In genomic region chr5:72141440-72142271, GRCh38 we compare ENCODE assay signal across 10 cellular contexts. TPM values are rescaled to one million over a fixed set of nuclear protein-coding genes. Genes with fewer than 3 reads are reported as not detected.
DNase-seq lines count a peak whose midpoint lies in the region; ATAC-seq, FAIRE-seq and TF ChIP-seq lines count a peak whose summit lies in the region.
"Had no signal": no experiment of that assay in that cellular context is flagged by ENCODE, and none has a peak within 500 bp of the region (broad histone marks: within the 10 kb centered on the region; RNA-seq: fewer than 3 reads in every experiment).

No MANE protein-coding gene starts in this region.

- no peaks in the 10 kb centered on the region for H3K36me3 ChIP-seq in lower lobe of right lung
- H3K36me3 ChIP-seq in tibial nerve: no peaks in the 10 kb centered on the region

- ATAC-seq in lower lobe of right lung (no peak), GM21526 (IDR thresholded peaks at IDR 0.05; ENCODE audit: low FRiP score, unreplicated experiment) (no peak)
- ATAC-seq in stimulated activated naive B cell treated with anti-CD40 and anti-IgM and Interleukin-4, amounts not matched to agents 10 μg/mL and 1 μg/mL and 100 μg/mL, for 72 hours (replicated peaks): no peak
- ATAC-seq in activated T-helper 17 cell treated with anti-CD3 and anti-CD28 coated beads, Interleukin-2, amount 50 U/mL, for 72 hours (replicated peaks): no peak
- ATAC-seq: activated CD8-positive, alpha-beta memory T cell treated with anti-CD3 and anti-CD28 coated beads, Interleukin-2, amount 10 ng/mL, durations not matched to agents 7 days and 5 days had no signal

- intact Hi-C loops in lower lobe of right lung (cut with DNase I): no loop called here

- no peak for TF ChIP-seq EP300 in tibial nerve (IDR thresholded peaks at IDR 0.05)

- H3K4me3 Mint-ChIP-seq in stimulated activated naive B cell treated with anti-CD40 and anti-IgM and Interleukin-4, amounts not matched to agents 10 μg/mL and 1 μg/mL and 100 μg/mL, for 72 hours: no peak overlapping the region
- no peak overlapping the region for H3K4me3 Mint-ChIP-seq in activated T-helper 17 cell treated with anti-CD3 and anti-CD28 coated beads, Interleukin-2, amount 50 U/mL, for 72 hours
- H3K4me3 Mint-ChIP-seq: activated CD8-positive, alpha-beta memory T cell treated with anti-CD3 and anti-CD28 coated beads, Interleukin-2, amount 10 ng/mL, durations not matched to agents 7 days and 5 days had no signal

- H3K27ac Mint-ChIP-seq in stimulated activated naive B cell treated with anti-CD40 and anti-IgM and Interleukin-4, amounts not matched to agents 10 μg/mL and 1 μg/mL and 100 μg/mL, for 72 hours: no peak overlapping the region
- H3K27ac Mint-ChIP-seq in activated T-helper 17 cell treated with anti-CD3 and anti-CD28 coated beads, Interleukin-2, amount 50 U/mL, for 72 hours: no peak overlapping the region
- H3K27ac Mint-ChIP-seq: activated CD8-positive, alpha-beta memory T cell treated with anti-CD3 and anti-CD28 coated beads, Interleukin-2, amount 10 ng/mL, durations not matched to agents 7 days and 5 days had no signal

- H3K36me3 Mint-ChIP-seq in stimulated activated naive B cell treated with anti-CD40 and anti-IgM and Interleukin-4, amounts not matched to agents 10 μg/mL and 1 μg/mL and 100 μg/mL, for 72 hours: no peaks in the 10 kb centered on the region
- H3K36me3 Mint-ChIP-seq in activated T-helper 17 cell treated with anti-CD3 and anti-CD28 coated beads, Interleukin-2, amount 50 U/mL, for 72 hours (ENCODE audit: low read depth): peaks cover 5% of the 10 kb centered on the region
- H3K36me3 Mint-ChIP-seq: activated CD8-positive, alpha-beta memory T cell treated with anti-CD3 and anti-CD28 coated beads, Interleukin-2, amount 10 ng/mL, durations not matched to agents 7 days and 5 days had no signal

- no peaks in the 10 kb centered on the region for H3K9me3 Mint-ChIP-seq in stimulated activated naive B cell treated with anti-CD40 and anti-IgM and Interleukin-4, amounts not matched to agents 10 μg/mL and 1 μg/mL and 100 μg/mL, for 72 hours
- no peaks in the 10 kb centered on the region for H3K9me3 Mint-ChIP-seq in activated T-helper 17 cell treated with anti-CD3 and anti-CD28 coated beads, Interleukin-2, amount 50 U/mL, for 72 hours

- H3K4me1 ChIP-seq in lower lobe of right lung: peaks cover 4% of the 10 kb centered on the region
- H3K4me1 ChIP-seq in tibial nerve: peaks cover 0 to 92% (median 45%) of the 10 kb centered on the region in 4 donors

- H3K4me1 Mint-ChIP-seq in stimulated activated naive B cell treated with anti-CD40 and anti-IgM and Interleukin-4, amounts not matched to agents 10 μg/mL and 1 μg/mL and 100 μg/mL, for 72 hours: peaks cover 7 to 10% of the 10 kb centered on the region in 2 donors
- peaks cover 10% of the 10 kb centered on the region for H3K4me1 Mint-ChIP-seq in activated T-helper 17 cell treated with anti-CD3 and anti-CD28 coated beads, Interleukin-2, amount 50 U/mL, for 72 hours

- H3K27me3 ChIP-seq in lower lobe of right lung (ENCODE audit: low read depth): no peaks in the 10 kb centered on the region
- H3K27me3 ChIP-seq in tibial nerve: no peaks in the 10 kb centered on the region

- no peak overlapping the region for H3K4me3 ChIP-seq in lower lobe of right lung
- H3K4me3 ChIP-seq in tibial nerve: no peak overlapping the region

- DNase-seq in HTR-8/SVneo (ENCODE audit: insufficient read length, low spot score) (peak; percentile 41), lower lobe of right lung (no peak), tibial nerve (ENCODE audit: low spot score in 2 of 2) (no peak)
- no peak for DNase-seq in activated CD8-positive, alpha-beta memory T cell treated with anti-CD3 and anti-CD28 coated beads for 24 hours
- DNase-seq in stimulated activated naive B cell treated with anti-CD40 and anti-IgM and Interleukin-4, amounts not matched to agents 10 μg/mL and 1 μg/mL and 100 μg/mL, for 72 hours: no peak
- DNase-seq: activated CD8-positive, alpha-beta memory T cell treated with anti-CD3 and anti-CD28 coated beads, Interleukin-2, amount 10 ng/mL, durations not matched to agents 7 days and 5 days; NCI-H526 treated with DMSO at 0.1 percent for 48 hours had no signal

- peak; percentile 60 for FAIRE-seq in HTR-8/SVneo (lab: Jason Lieb, UNC)

- WGBS in tibial nerve, 2 donors: 26 to 32% methylated on average over 6 of the region's 6 CpGs

- peak overlapping the region; percentile 58 for H3K27ac ChIP-seq in cingulate gyrus (ENCODE audit: low read depth, low read length)
- H3K27ac ChIP-seq in lower lobe of right lung: peak overlapping the region; percentile 19
- peak overlapping the region in 3 of 4 donors; percentile 13 to 85 (median 65) for H3K27ac ChIP-seq in tibial nerve

- no peak for TF ChIP-seq CTCF in lower lobe of right lung (IDR thresholded peaks at IDR 0.05)
- no peak for TF ChIP-seq CTCF in tibial nerve (IDR thresholded peaks at IDR 0.05)

- H3K27me3 Mint-ChIP-seq in stimulated activated naive B cell treated with anti-CD40 and anti-IgM and Interleukin-4, amounts not matched to agents 10 μg/mL and 1 μg/mL and 100 μg/mL, for 72 hours: peaks cover 15 to 50% of the 10 kb centered on the region in 2 donors
- peaks cover 37% of the 10 kb centered on the region for H3K27me3 Mint-ChIP-seq in activated T-helper 17 cell treated with anti-CD3 and anti-CD28 coated beads, Interleukin-2, amount 50 U/mL, for 72 hours

- H3K9me3 ChIP-seq in lower lobe of right lung (no peaks in the 10 kb centered on the region), tibial nerve (no peaks in the 10 kb centered on the region)

- no peak for TF ChIP-seq POLR2A in tibial nerve (IDR thresholded peaks at IDR 0.05)

RNA-seq across cellular contexts. Expression of gene MAP1B, which starts 34.4 kb away (rescaled TPM):
- total RNA-seq in lower lobe of right lung (20.6 TPM), tibial nerve (100 to 1,000 TPM; 223 to 587 (median 472) TPM)
- under 1 TPM; 0.04 to 0.11 TPM for total RNA-seq in activated T-helper 17 cell treated with anti-CD3 and anti-CD28 coated beads, Interleukin-2, amount 50 U/mL, for 72 hours

Comparison
In these comparisons a context has a peak if more than half of its experiments do, and no peak if none do; other contexts are left out.
1. RNA of gene MAP1B, which starts 34.4 kb away (total RNA-seq): 223 to 587 TPM in tibial nerve and 20.6 TPM in lower lobe of right lung (single experiment); 0.04 to 0.11 TPM in activated T-helper 17 cell treated with anti-CD3 and anti-CD28 coated beads, Interleukin-2, amount 50 U/mL, for 72 hours; every median in the first group is over 10 times any median in the second.
2. Peak in every context shown above with its lines, with median percentiles within 50 percentile points of each other: H3K27ac ChIP-seq.